ENCODE assay signal across 22 cellular contexts in genomic region chr3:4758957-4759656, GRCh38.
DNase-seq lines count a peak whose midpoint lies in the region; ATAC-seq, FAIRE-seq and TF ChIP-seq lines count a peak whose summit lies in the region.
"Had no signal": no experiment of that assay in that cellular context is flagged by ENCODE, and none has a peak within 500 bp of the region (broad histone marks: within the 10 kb centered on the region; RNA-seq: fewer than 3 reads in every experiment).

No MANE protein-coding gene starts in this region.

- H3K4me2 ChIP-seq in HepG2 (ENCODE audit: low read depth, low read length) = no peak overlapping the region

- no TSS peak for BruUV-seq in HepG2 (replicated peaks; lab: Mats Ljungman, UMichigan)

- no peaks in the 10 kb centered on the region for H4K20me1 ChIP-seq in HepG2 (ENCODE audit: insufficient read depth, low read length)

- WGBS in HepG2 (ENCODE audit: low lambda C conversion rate) = 92% methylated on average over 8 of the region's 8 CpGs
- WGBS in right lobe of liver (ENCODE audit: insufficient coverage, low coverage, low lambda C conversion rate, missing lambda C conversion rate) = 64% methylated on average over 6 of the region's 8 CpGs

- CTCF ChIA-PET in HepG2 (lab: Yijun Ruan, JAX; ENCODE audit: low intra/inter-chr PET ratio, low total read pairs) = no interaction called here

- TF ChIP-seq EP300 in HepG2 (IDR thresholded peaks at IDR 0.05; ENCODE audit: low read depth in 2 of 2, low read length in 2 of 2) (no peak), HepG2 (CRISPR knock-in tag; IDR thresholded peaks at IDR 0.05; ENCODE audit: borderline replicate concordance) (no peak)

- intact Hi-C loops in HepG2 (cut with micrococcal nuclease; ENCODE audit: unreplicated experiment) (no loop called here), right lobe of liver (cut with DNase I) (no loop called here), left colon (cut with DNase I, micrococcal nuclease) (no loop called here), uterus (cut with DNase I; ENCODE audit: low total_unique reads) (no loop called here)

- H2AFZ ChIP-seq in HepG2 (ENCODE audit: low read length) = no peak overlapping the region

- H3K9me3 ChIP-seq in HepG2 (ENCODE audit: low read length) (no peaks in the 10 kb centered on the region), right lobe of liver (no peaks in the 10 kb centered on the region), uterus (no peaks in the 10 kb centered on the region)
- H3K9me3 ChIP-seq: body of pancreas had no signal

- FAIRE-seq in HepG2 (lab: Jason Lieb, UNC) = no peak

- no peak for TF ChIP-seq RAD21 in HepG2 (CRISPR knock-in tag; IDR thresholded peaks at IDR 0.05)

- TF ChIP-seq POLR2A in HepG2 (IDR thresholded peaks at IDR 0.05; ENCODE audit: insufficient read depth in 1 of 2, low read depth in 2 of 2, low read length in 2 of 2) (no peak), right lobe of liver (IDR thresholded peaks at IDR 0.05) (no peak), uterus (IDR thresholded peaks at IDR 0.05) (no peak)

- no peak for ATAC-seq in HepG2
- ATAC-seq in right lobe of liver = no peak
- peak; percentile 34 for ATAC-seq in left colon
- ATAC-seq in HG03520 (IDR thresholded peaks at IDR 0.05; ENCODE audit: unreplicated experiment) = no peak
- ATAC-seq in HG03378 (IDR thresholded peaks at IDR 0.05; ENCODE audit: unreplicated experiment) = no peak
- ATAC-seq: activated naive CD4-positive, alpha-beta T cell treated with anti-CD3 and anti-CD28 coated beads, Interleukin-2, amount 50 U/mL, for 72 hours; body of pancreas; CD8-positive, alpha-beta T cell had no signal

- H3K4me1 ChIP-seq in HepG2 (ENCODE audit: insufficient read depth, low read length) = peaks cover 34% of the 10 kb centered on the region
- peaks cover 0 to 21% (median 0%) of the 10 kb centered on the region in 4 donors for H3K4me1 ChIP-seq in right lobe of liver
- no peaks in the 10 kb centered on the region for H3K4me1 ChIP-seq in uterus

- H3K36me3 ChIP-seq in HepG2 (replicated peaks in 1 of 2; ENCODE audit: control insufficient read depth in 1 of 2, insufficient read depth in 2 of 2, low read length in 2 of 2) = peaks cover 0 to 2% of the 10 kb centered on the region in 2 experiments; a peak in 1 of 5 replicates
- H3K36me3 ChIP-seq in right lobe of liver = no peaks in the 10 kb centered on the region
- no peaks in the 10 kb centered on the region for H3K36me3 ChIP-seq in uterus

- H3K4me3 ChIP-seq in HepG2 (replicated peaks in 1 of 3; ENCODE audit: insufficient read depth in 1 of 3, low read depth in 2 of 3, low read length in 3 of 3) = no peak overlapping the region
- no peak overlapping the region for H3K4me3 ChIP-seq in right lobe of liver
- H3K4me3 ChIP-seq in uterus = no peak overlapping the region
- H3K4me3 ChIP-seq: body of pancreas, coronary artery had no signal

- TF ChIP-seq CTCF in HepG2 (CRISPR knock-in tag; IDR thresholded peaks at IDR 0.05) (no peak), right lobe of liver (IDR thresholded peaks at IDR 0.05) (no peak), uterus (IDR thresholded peaks at IDR 0.05) (no peak)

- H3K79me2 ChIP-seq in HepG2 (ENCODE audit: insufficient read depth, low read length) = no peaks in the 10 kb centered on the region

- H3K9ac ChIP-seq in HepG2 (ENCODE audit: insufficient read depth, low read depth, low read length) = no peak overlapping the region

- DNase-seq in HepG2 (ENCODE audit: low spot score) = no peak
- DNase-seq in right lobe of liver = no peak
- DNase-seq in OCI-M1 (lab: John Stamatoyannopoulos, UW) = peak; percentile 19
- DNase-seq in left colon = peak in 1 of 2 donors; percentile 26
- no peak for DNase-seq in uterus
- no peak for DNase-seq in DMS53 (lab: John Stamatoyannopoulos, UW)
- DNase-seq: activated CD4-positive, alpha-beta T cell treated with anti-CD3 and anti-CD28 coated beads for 4 hours; activated T-cell treated with anti-CD3 and anti-CD28 coated beads for 4 hours; body of pancreas; CD8-positive, alpha-beta T cell; foreskin melanocyte; H9; mesendoderm; NCI-H1105; NCI-H2107; NCI-H524 treated with DMSO at 0.1 percent for 48 hours; stimulated activated CD4-positive, alpha-beta T cell treated with anti-CD3 and anti-CD28 coated beads, Interleukin-15, amount 100 ng/mL, for 24 hours; T1000 had no signal

- POLR2A ChIA-PET in HepG2 (lab: Yijun Ruan, JAX) = no interaction called here

- H3K27me3 ChIP-seq in HepG2 (ENCODE audit: control insufficient read depth in 1 of 2, insufficient read depth in 2 of 2, low read length in 2 of 2) (no peaks in the 10 kb centered on the region), right lobe of liver (no peaks in the 10 kb centered on the region), uterus (no peaks in the 10 kb centered on the region)
- H3K27me3 ChIP-seq: body of pancreas had no signal

- in situ Hi-C loops in HepG2 (cut with HindIII; ENCODE audit: extremely low pct_ligation_motif_present, low pct_unique_long_range_greater_than_20kb) = no loop called here

- H3K27ac ChIP-seq in HepG2 (ENCODE audit: extremely low read length, insufficient read depth, low read length) (no peak overlapping the region), right lobe of liver (no peak overlapping the region), uterus (peak overlapping the region; percentile 37 to 55)
- H3K27ac ChIP-seq: coronary artery had no signal

TF ChIP-seq in HepG2, 621 proteins besides CTCF, POLR2A, EP300 and RAD21:
- TF ChIP-seq, protein P1, sequence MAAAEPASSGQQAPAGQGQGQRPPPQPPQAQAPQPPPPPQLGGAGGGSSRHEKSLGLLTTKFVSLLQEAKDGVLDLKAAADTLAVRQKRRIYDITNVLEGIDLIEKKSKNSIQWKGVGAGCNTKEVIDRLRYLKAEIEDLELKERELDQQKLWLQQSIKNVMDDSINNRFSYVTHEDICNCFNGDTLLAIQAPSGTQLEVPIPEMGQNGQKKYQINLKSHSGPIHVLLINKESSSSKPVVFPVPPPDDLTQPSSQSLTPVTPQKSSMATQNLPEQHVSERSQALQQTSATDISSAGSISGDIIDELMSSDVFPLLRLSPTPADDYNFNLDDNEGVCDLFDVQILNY (CRISPR knock-in tag; conservative IDR thresholded peaks at IDR 0.05) = no peak
- peak; percentile 45; the same call in 1 of the 2 replicates for TF ChIP-seq MAFF (IDR thresholded peaks at IDR 0.05; ENCODE audit: low read depth, low read length)
- TF ChIP-seq MAFK (conservative IDR thresholded peaks at IDR 0.05 in 1 of 2, IDR thresholded peaks at IDR 0.05 in 1 of 2; ENCODE audit: low read length in 2 of 2) = peak; percentile 42 to 62; a peak in 3 of 4 replicates

Comparison
In these comparisons a context has a peak if more than half of its experiments do, and no peak if none do; other contexts are left out.
1. H3K27ac ChIP-seq: peak in uterus (2 of 2); none in HepG2 (single experiment) and right lobe of liver (0 of 3).